32 cellular contexts compared by ENCODE assay signal in genomic region chr1:111455642-111456031, GRCh38. TPM values are rescaled to one million over a fixed set of nuclear protein-coding genes. Genes with fewer than 3 reads are reported as not detected.
DNase-seq lines count a peak whose midpoint lies in the region; ATAC-seq and FAIRE-seq lines count a peak whose summit lies in the region.
"Had no signal": no experiment of that assay in that cellular context is flagged by ENCODE, and none has a peak within 500 bp of the region (broad histone marks: within the 10 kb centered on the region; RNA-seq: fewer than 3 reads in every experiment).

No MANE protein-coding gene starts in this region.

- H3K27ac ChIP-seq in naive thymus-derived CD4-positive, alpha-beta T cell (ENCODE audit: low read depth, low read length), result peak overlapping the region; percentile 37
- H3K27ac ChIP-seq: A549, brain microvascular endothelial cell, pancreas, transverse colon had no signal

- no peaks in the 10 kb centered on the region for H3K9me3 Mint-ChIP-seq in activated CD4-positive, alpha-beta T cell treated with anti-CD3 and anti-CD28 coated beads, Interleukin-2, amount 10 ng/mL, durations not matched to agents 24 days and 14 days
- H3K9me3 Mint-ChIP-seq in activated T-helper 17 cell treated with anti-CD3 and anti-CD28 coated beads, Interleukin-2, amount 50 U/mL, for 72 hours, result no peaks in the 10 kb centered on the region
- peaks cover 0 to 4% (median 0%) of the 10 kb centered on the region in 11 donors for H3K9me3 Mint-ChIP-seq in naive thymus-derived CD4-positive, alpha-beta T cell

- no peaks in the 10 kb centered on the region for H3K9me3 ChIP-seq in naive thymus-derived CD4-positive, alpha-beta T cell (ENCODE audit: control insufficient read depth in 2 of 3, low read length in 3 of 3)
- H3K9me3 ChIP-seq: A549, BE2C, pancreas, transverse colon had no signal

- H3K27ac Mint-ChIP-seq in activated CD4-positive, alpha-beta T cell treated with anti-CD3 and anti-CD28 coated beads, Interleukin-2, amount 10 ng/mL, durations not matched to agents 24 days and 14 days, result peak overlapping the region; percentile 84
- H3K27ac Mint-ChIP-seq in activated T-helper 17 cell treated with anti-CD3 and anti-CD28 coated beads, Interleukin-2, amount 50 U/mL, for 72 hours, result peak overlapping the region; percentile 86
- H3K27ac Mint-ChIP-seq in naive thymus-derived CD4-positive, alpha-beta T cell, result peak overlapping the region; percentile 25 to 86 (median 47)

- POLR2A ChIA-PET in naive thymus-derived CD4-positive, alpha-beta T cell (lab: Charles Lee), result interaction anchor here (1.2 kb wide), 1 partner anchor 20 kb away, joined by 3 read pairs; no protein-coding TSS in a partner anchor

- H3K4me1 ChIP-seq in naive thymus-derived CD4-positive, alpha-beta T cell (ENCODE audit: control insufficient read depth in 2 of 2, insufficient read depth in 2 of 2, low read length in 2 of 2), result peaks cover 34 to 40% of the 10 kb centered on the region in 2 donors

- no peak overlapping the region for H3K4me3 ChIP-seq in naive thymus-derived CD4-positive, alpha-beta T cell (ENCODE audit: low read length)
- H3K4me3 ChIP-seq: A549, K562, pancreas, transverse colon had no signal

- CTCF ChIA-PET in naive thymus-derived CD4-positive, alpha-beta T cell (lab: Charles Lee), result interaction anchor here (0.5 kb wide), 1 partner anchor 42 kb away, joined by 3 read pairs; no protein-coding TSS in a partner anchor

- no peaks in the 10 kb centered on the region for H3K27me3 Mint-ChIP-seq in activated CD4-positive, alpha-beta T cell treated with anti-CD3 and anti-CD28 coated beads, Interleukin-2, amount 10 ng/mL, durations not matched to agents 24 days and 14 days
- no peaks in the 10 kb centered on the region for H3K27me3 Mint-ChIP-seq in activated T-helper 17 cell treated with anti-CD3 and anti-CD28 coated beads, Interleukin-2, amount 50 U/mL, for 72 hours
- no peaks in the 10 kb centered on the region for H3K27me3 Mint-ChIP-seq in naive thymus-derived CD4-positive, alpha-beta T cell

- FAIRE-seq in GM19239 (lab: Jason Lieb, UNC), result peak; percentile 14
- FAIRE-seq: K562, pancreas, small intestine, TTC549 had no signal

- no peak for ATAC-seq in activated T-helper 17 cell treated with anti-CD3 and anti-CD28 coated beads, Interleukin-2, amount 50 U/mL, for 72 hours (replicated peaks)
- no peak for ATAC-seq in naive thymus-derived CD4-positive, alpha-beta T cell
- ATAC-seq in HG03442 (IDR thresholded peaks at IDR 0.05; ENCODE audit: unreplicated experiment) (no peak), HG02840 (IDR thresholded peaks at IDR 0.05; ENCODE audit: low FRiP score, unreplicated experiment) (no peak)
- ATAC-seq: A549, K562, Panc1, pancreas had no signal

- peaks cover 61% of the 10 kb centered on the region for H3K4me1 Mint-ChIP-seq in activated CD4-positive, alpha-beta T cell treated with anti-CD3 and anti-CD28 coated beads, Interleukin-2, amount 10 ng/mL, durations not matched to agents 24 days and 14 days
- peaks cover 46% of the 10 kb centered on the region for H3K4me1 Mint-ChIP-seq in activated T-helper 17 cell treated with anti-CD3 and anti-CD28 coated beads, Interleukin-2, amount 50 U/mL, for 72 hours
- H3K4me1 Mint-ChIP-seq in naive thymus-derived CD4-positive, alpha-beta T cell, result peaks cover 29 to 69% (median 64%) of the 10 kb centered on the region in 7 donors

- H3K27me3 ChIP-seq in naive thymus-derived CD4-positive, alpha-beta T cell (ENCODE audit: control insufficient read depth in 2 of 2, insufficient read depth in 2 of 2, low read length in 2 of 2), result no peaks in the 10 kb centered on the region
- H3K27me3 ChIP-seq: BE2C, brain microvascular endothelial cell, pancreas, transverse colon had no signal

- H3K36me3 Mint-ChIP-seq in activated CD4-positive, alpha-beta T cell treated with anti-CD3 and anti-CD28 coated beads, Interleukin-2, amount 10 ng/mL, durations not matched to agents 24 days and 14 days (ENCODE audit: low read depth), result peaks cover 72% of the 10 kb centered on the region
- H3K36me3 Mint-ChIP-seq in activated T-helper 17 cell treated with anti-CD3 and anti-CD28 coated beads, Interleukin-2, amount 50 U/mL, for 72 hours (ENCODE audit: low read depth), result peaks cover 98% of the 10 kb centered on the region
- peaks cover 9 to 62% (median 36%) of the 10 kb centered on the region in 5 donors for H3K36me3 Mint-ChIP-seq in naive thymus-derived CD4-positive, alpha-beta T cell

- DNase-seq in activated CD4-positive, alpha-beta T cell treated with anti-CD3 and anti-CD28 coated beads, Interleukin-2, amount 10 ng/mL, durations not matched to agents 24 days and 14 days, result no peak
- no peak for DNase-seq in activated CD4-positive, alpha-beta T cell treated with anti-CD3 and anti-CD28 coated beads, Interleukin-2, amount 50 U/mL, for 4 hours
- no peak for DNase-seq in GM19239 (ENCODE audit: insufficient read length, low spot score)
- no peak for DNase-seq in naive thymus-derived CD4-positive, alpha-beta T cell
- no peak for DNase-seq in T-helper 9 cell
- DNase-seq: activated effector memory CD4-positive, alpha-beta T cell treated with anti-CD3 and anti-CD28 coated beads, Interleukin-2, amount 50 U/mL, for 16 hours; amniotic stem cell; BE2C; brain microvascular endothelial cell; COR-L47; GDM1; HCEC 1CT; hypothalamus; NCI-H2029 treated with DMSO at 0.1 percent for 48 hours; NCI-H2227 treated with DMSO at 0.1 percent for 48 hours; NCI-H526 treated with DMSO at 0.1 percent for 48 hours; pancreas; SHP77; small intestine; SW 1271; transverse colon had no signal

- intact Hi-C loops in activated CD4-positive, alpha-beta T cell treated with anti-CD3 and anti-CD28 coated beads, Interleukin-2, amount 10 ng/mL, durations not matched to agents 24 days and 14 days (cut with micrococcal nuclease), result loop anchor here (2.0 kb wide), 1 partner anchor 21 kb away; no protein-coding TSS in a partner anchor
- intact Hi-C loops in naive thymus-derived CD4-positive, alpha-beta T cell (cut with micrococcal nuclease), result no loop called here

- H3K36me3 ChIP-seq in naive thymus-derived CD4-positive, alpha-beta T cell (ENCODE audit: control insufficient read depth in 2 of 3, insufficient read depth in 3 of 3, low read length in 3 of 3), result peaks cover 0 to 68% (median 20%) of the 10 kb centered on the region in 3 experiments

- peak overlapping the region; percentile 59 for H3K4me3 Mint-ChIP-seq in activated CD4-positive, alpha-beta T cell treated with anti-CD3 and anti-CD28 coated beads, Interleukin-2, amount 10 ng/mL, durations not matched to agents 24 days and 14 days
- peak overlapping the region; percentile 74 for H3K4me3 Mint-ChIP-seq in activated T-helper 17 cell treated with anti-CD3 and anti-CD28 coated beads, Interleukin-2, amount 50 U/mL, for 72 hours
- peak overlapping the region in 5 of 10 donors; percentile 3 to 97 (median 42) for H3K4me3 Mint-ChIP-seq in naive thymus-derived CD4-positive, alpha-beta T cell

RNA-seq across cellular contexts. Expression of gene ATP5PB, which starts 6.4 kb away (rescaled TPM):
- total RNA-seq in activated CD4-positive, alpha-beta T cell treated with anti-CD3 and anti-CD28 coated beads, Interleukin-2, amount 10 ng/mL, durations not matched to agents 24 days and 14 days, result 308 and 325 TPM in 2 replicates
- total RNA-seq in activated T-helper 17 cell treated with anti-CD3 and anti-CD28 coated beads, Interleukin-2, amount 50 U/mL, for 72 hours, result 100 to 1,000 TPM; 235 to 383 TPM
- total RNA-seq in naive thymus-derived CD4-positive, alpha-beta T cell, result 100 to 1,000 TPM in 2 of 5 experiments, 10 to 100 TPM in 3; 64.9 to 298 (median 98.7) TPM
- 100 to 1,000 TPM; 280 to 437 TPM for polyA plus RNA-seq in naive thymus-derived CD4-positive, alpha-beta T cell

RNA-seq across cellular contexts. Expression of gene WDR77, which starts 6.6 kb away (rescaled TPM):
- total RNA-seq in activated CD4-positive, alpha-beta T cell treated with anti-CD3 and anti-CD28 coated beads, Interleukin-2, amount 10 ng/mL, durations not matched to agents 24 days and 14 days, result 60.9 and 65.0 TPM in 2 replicates
- total RNA-seq in activated T-helper 17 cell treated with anti-CD3 and anti-CD28 coated beads, Interleukin-2, amount 50 U/mL, for 72 hours, result 10 to 100 TPM; 27.5 to 65.2 TPM
- 10 to 100 TPM; 20.7 to 39.9 (median 29.5) TPM for total RNA-seq in naive thymus-derived CD4-positive, alpha-beta T cell
- 10 to 100 TPM; 42.4 to 44.7 TPM for polyA plus RNA-seq in naive thymus-derived CD4-positive, alpha-beta T cell

RNA-seq across cellular contexts. Expression of gene C1orf162, which starts 18.1 kb away (rescaled TPM):
- total RNA-seq in activated CD4-positive, alpha-beta T cell treated with anti-CD3 and anti-CD28 coated beads, Interleukin-2, amount 10 ng/mL, durations not matched to agents 24 days and 14 days, result 2.1 and 2.7 TPM in 2 replicates
- 1 to 10 TPM; 4.4 to 4.9 TPM for total RNA-seq in activated T-helper 17 cell treated with anti-CD3 and anti-CD28 coated beads, Interleukin-2, amount 50 U/mL, for 72 hours
- 100 to 1,000 TPM in 2 of 5 experiments, 10 to 100 TPM in 3; 15.3 to 117 (median 95.2) TPM for total RNA-seq in naive thymus-derived CD4-positive, alpha-beta T cell
- 100 to 1,000 TPM; 330 to 407 TPM for polyA plus RNA-seq in naive thymus-derived CD4-positive, alpha-beta T cell
- total RNA-seq: HT-29 had no signal

RNA-seq across cellular contexts. Expression of gene OVGP1, which starts 28.1 kb away (rescaled TPM):
- total RNA-seq in activated CD4-positive, alpha-beta T cell treated with anti-CD3 and anti-CD28 coated beads, Interleukin-2, amount 10 ng/mL, durations not matched to agents 24 days and 14 days, result 0.65 and 0.71 TPM in 2 replicates
- total RNA-seq in activated T-helper 17 cell treated with anti-CD3 and anti-CD28 coated beads, Interleukin-2, amount 50 U/mL, for 72 hours, result 1 to 10 TPM; 1.9 to 2.1 TPM
- total RNA-seq in naive thymus-derived CD4-positive, alpha-beta T cell, result 10 to 100 TPM in 1 of 5 experiments, 1 to 10 TPM in 3, under 1 TPM in 1; 0.68 to 12.5 (median 8.4) TPM
- 1 to 10 TPM in 1 of 2 donors, under 1 TPM in 1; 0.38 to 1.6 TPM for polyA plus RNA-seq in naive thymus-derived CD4-positive, alpha-beta T cell

RNA-seq across cellular contexts. Expression of gene ADORA3, which starts 47.8 kb away (rescaled TPM):
- not detected in 2 replicates for total RNA-seq in activated CD4-positive, alpha-beta T cell treated with anti-CD3 and anti-CD28 coated beads, Interleukin-2, amount 10 ng/mL, durations not matched to agents 24 days and 14 days
- not detected for total RNA-seq in activated T-helper 17 cell treated with anti-CD3 and anti-CD28 coated beads, Interleukin-2, amount 50 U/mL, for 72 hours
- 1 to 10 TPM in 2 of 5 experiments, under 1 TPM in 1, not detected in 2; 0.66 to 1.6 (median 1.0) TPM for total RNA-seq in naive thymus-derived CD4-positive, alpha-beta T cell
- not detected for polyA plus RNA-seq in naive thymus-derived CD4-positive, alpha-beta T cell
- total RNA-seq: chondrocyte, HT-29, MCF 10A had no signal
- polyA plus RNA-seq: A549, neural cell had no signal
